In the genomic region with DNA sequence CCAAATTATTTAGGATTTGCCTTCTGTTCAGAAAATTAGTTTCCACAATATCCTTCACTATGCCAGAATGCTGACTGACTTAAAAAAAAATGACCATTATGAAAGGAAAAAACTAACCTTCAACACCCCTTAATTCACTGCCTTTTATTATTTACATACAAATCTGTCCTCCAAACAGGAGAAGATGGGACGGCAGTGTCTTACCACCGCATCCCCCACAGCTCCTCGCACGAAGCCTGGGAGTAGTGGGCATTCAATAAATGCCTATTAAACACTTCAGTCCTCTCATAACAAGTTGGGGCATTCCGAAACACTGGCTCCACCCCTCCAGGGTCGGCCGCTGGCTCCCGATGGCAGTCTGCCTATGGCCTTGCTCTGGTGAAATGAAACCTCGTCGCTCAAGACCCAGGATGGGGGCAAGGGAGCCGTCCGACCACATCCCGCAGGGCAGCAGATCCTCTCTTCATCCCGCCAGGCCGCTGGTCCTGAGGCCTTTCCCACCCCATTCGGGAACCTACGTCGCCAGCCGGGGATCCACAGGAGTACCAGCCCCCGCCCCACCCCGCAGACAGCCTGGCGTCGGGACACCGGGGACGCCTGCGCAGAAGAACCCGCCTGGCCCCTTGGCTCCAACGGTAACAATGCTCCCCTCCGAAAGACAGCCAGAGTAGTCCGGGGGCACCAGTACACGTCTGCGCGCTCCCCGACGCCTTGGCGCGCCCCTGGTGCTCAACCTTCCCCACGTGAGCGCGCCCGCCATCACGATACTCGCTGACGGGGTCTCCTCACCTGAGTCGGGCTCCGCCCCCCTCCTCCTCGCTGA, we compare ENCODE assay signal across 8 cellular contexts. TPM values are rescaled to one million over a fixed set of nuclear protein-coding genes. Genes with fewer than 3 reads are reported as not detected.
A peak's percentile ranks its signal among the peaks of the same experiment; 100 is the strongest.
DNase-seq lines count a peak whose midpoint lies in the region; TF ChIP-seq lines count a peak whose summit lies in the region.

No MANE protein-coding gene starts in this region.

- POLR2A ChIA-PET in HEK293T (lab: Yijun Ruan, JAX): interaction anchor here (0.5 to 2.5 kb wide), 7 partner anchors 8 to 320 kb away, joined by 3 to 27 read pairs (median 3); partner anchors contain the start of genes EXOSC3, GRHPR and POLR1E

- H3K9ac ChIP-seq in colonic mucosa (ENCODE audit: low read depth in 2 of 2, low read length in 2 of 2): peak overlapping the region; percentile 96
- H3K9ac ChIP-seq in liver (ENCODE audit: low read depth in 1 of 2, low read length in 2 of 2): peak overlapping the region; percentile 89 to 93

- H3K4me3 ChIP-seq in WI38 (ENCODE audit: low read depth, low read length) (peak overlapping the region; percentile 91), colonic mucosa (peak overlapping the region; percentile 93), liver (ENCODE audit: low read depth in 1 of 3, low read length in 3 of 3) (peak overlapping the region; percentile 64 to 97 (median 92))

- DNase-seq in NCI-H1436 (lab: John Stamatoyannopoulos, UW): peak; percentile 93
- no peak for DNase-seq in NCI-H1436 treated with DMSO at 0.1 percent for 48 hours (lab: John Stamatoyannopoulos, UW)
- DNase-seq in HEK293T (ENCODE audit: extremely low spot score): peak; percentile 53
- peak; percentile 52 for DNase-seq in MV-4-11 (lab: John Stamatoyannopoulos, UW)
- DNase-seq in colonic mucosa: peak; percentile 80
- DNase-seq in stimulated activated CD4-positive, alpha-beta T cell treated with anti-CD3 and anti-CD28 coated beads, Interleukin-4, amount 100 ng/mL, for 1 hour: peak; percentile 83

- H3K27ac ChIP-seq in colonic mucosa (peak overlapping the region; percentile 96), liver (ENCODE audit: low read depth in 1 of 2, low read length in 2 of 2) (peak overlapping the region; percentile 87 to 97)

- intact Hi-C loops in colonic mucosa (cut with DNase I): no loop called here

- H3K9me3 ChIP-seq in colonic mucosa (no peaks in the 10 kb centered on the region), liver (ENCODE audit: control insufficient read depth in 4 of 4, low read length in 3 of 4) (no peaks in the 10 kb centered on the region)

- H3K27me3 ChIP-seq in colonic mucosa (no peaks in the 10 kb centered on the region), liver (ENCODE audit: control insufficient read depth in 4 of 4, insufficient read depth in 4 of 4, low read length in 3 of 4) (no peaks in the 10 kb centered on the region)

- H3K4me1 ChIP-seq in colonic mucosa: peaks cover 7% of the 10 kb centered on the region
- H3K4me1 ChIP-seq in liver (ENCODE audit: control insufficient read depth in 4 of 4, insufficient read depth in 4 of 4, low read length in 3 of 4): peaks cover 17 to 36% (median 23%) of the 10 kb centered on the region in 4 donors

- CTCF ChIA-PET in HEK293T (lab: Yijun Ruan, JAX): no interaction called here

- TF ChIP-seq CTCF in WI38 (IDR thresholded peaks at IDR 0.05; ENCODE audit: low read depth, low read length) (no peak), colonic mucosa (IDR thresholded peaks at IDR 0.05) (no peak), liver (IDR thresholded peaks at IDR 0.05; ENCODE audit: low read depth, low read length, missing input control) (no peak)

- H3K36me3 ChIP-seq in colonic mucosa (no peaks in the 10 kb centered on the region), liver (ENCODE audit: control insufficient read depth in 4 of 4, insufficient read depth in 3 of 4, low read depth in 1 of 4, low read length in 3 of 4) (no peaks in the 10 kb centered on the region)

- no peak for TF ChIP-seq RAD21 in liver (IDR thresholded peaks at IDR 0.05)

- WGBS in liver: under 1% methylated on average over 47 of the region's 47 CpGs

TF ChIP-seq in HEK293T, 16 proteins besides CTCF, POLR2A, EP300 and RAD21:
- TF ChIP-seq FOXM1 (IDR thresholded peaks at IDR 0.05; ENCODE audit: borderline replicate concordance): no peak
- peak; percentile 40; the same call in 1 of the 2 replicates for TF ChIP-seq L3MBTL2 (conservative IDR thresholded peaks at IDR 0.05)
TF ChIP-seq in HEK293T: peak in this region for 1.

TF ChIP-seq in liver, 16 proteins besides CTCF, POLR2A, EP300 and RAD21:
- TF ChIP-seq JUND (IDR thresholded peaks at IDR 0.05) (no peak), HNF4A (conservative IDR thresholded peaks at IDR 0.05) (no peak), YY1 (IDR thresholded peaks at IDR 0.05) (no peak), SP1 (IDR thresholded peaks at IDR 0.05) (no peak), HNF4G (IDR thresholded peaks at IDR 0.05) (no peak), FOXA1 (IDR thresholded peaks at IDR 0.05) (no peak), GABPA (IDR thresholded peaks at IDR 0.05 in 1 of 2, conservative IDR thresholded peaks at IDR 0.05 in 1 of 2) (no peak), EGR1 (IDR thresholded peaks at IDR 0.05; ENCODE audit: low read depth in 2 of 2) (no peak), TAF1 (conservative IDR thresholded peaks at IDR 0.05) (peak; percentile 40), RXRA (IDR thresholded peaks at IDR 0.05) (peak in 1 of 2 donors; percentile 23), FOXA2 (IDR thresholded peaks at IDR 0.05) (no peak), NR2F2 (IDR thresholded peaks at IDR 0.05) (no peak)
- TF ChIP-seq, protein P1, sequence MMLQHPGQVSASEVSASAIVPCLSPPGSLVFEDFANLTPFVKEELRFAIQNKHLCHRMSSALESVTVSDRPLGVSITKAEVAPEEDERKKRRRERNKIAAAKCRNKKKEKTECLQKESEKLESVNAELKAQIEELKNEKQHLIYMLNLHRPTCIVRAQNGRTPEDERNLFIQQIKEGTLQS (IDR thresholded peaks at IDR 0.05): no peak
- TF ChIP-seq, protein P2, sequence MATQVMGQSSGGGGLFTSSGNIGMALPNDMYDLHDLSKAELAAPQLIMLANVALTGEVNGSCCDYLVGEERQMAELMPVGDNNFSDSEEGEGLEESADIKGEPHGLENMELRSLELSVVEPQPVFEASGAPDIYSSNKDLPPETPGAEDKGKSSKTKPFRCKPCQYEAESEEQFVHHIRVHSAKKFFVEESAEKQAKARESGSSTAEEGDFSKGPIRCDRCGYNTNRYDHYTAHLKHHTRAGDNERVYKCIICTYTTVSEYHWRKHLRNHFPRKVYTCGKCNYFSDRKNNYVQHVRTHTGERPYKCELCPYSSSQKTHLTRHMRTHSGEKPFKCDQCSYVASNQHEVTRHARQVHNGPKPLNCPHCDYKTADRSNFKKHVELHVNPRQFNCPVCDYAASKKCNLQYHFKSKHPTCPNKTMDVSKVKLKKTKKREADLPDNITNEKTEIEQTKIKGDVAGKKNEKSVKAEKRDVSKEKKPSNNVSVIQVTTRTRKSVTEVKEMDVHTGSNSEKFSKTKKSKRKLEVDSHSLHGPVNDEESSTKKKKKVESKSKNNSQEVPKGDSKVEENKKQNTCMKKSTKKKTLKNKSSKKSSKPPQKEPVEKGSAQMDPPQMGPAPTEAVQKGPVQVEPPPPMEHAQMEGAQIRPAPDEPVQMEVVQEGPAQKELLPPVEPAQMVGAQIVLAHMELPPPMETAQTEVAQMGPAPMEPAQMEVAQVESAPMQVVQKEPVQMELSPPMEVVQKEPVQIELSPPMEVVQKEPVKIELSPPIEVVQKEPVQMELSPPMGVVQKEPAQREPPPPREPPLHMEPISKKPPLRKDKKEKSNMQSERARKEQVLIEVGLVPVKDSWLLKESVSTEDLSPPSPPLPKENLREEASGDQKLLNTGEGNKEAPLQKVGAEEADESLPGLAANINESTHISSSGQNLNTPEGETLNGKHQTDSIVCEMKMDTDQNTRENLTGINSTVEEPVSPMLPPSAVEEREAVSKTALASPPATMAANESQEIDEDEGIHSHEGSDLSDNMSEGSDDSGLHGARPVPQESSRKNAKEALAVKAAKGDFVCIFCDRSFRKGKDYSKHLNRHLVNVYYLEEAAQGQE (IDR thresholded peaks at IDR 0.05): no peak
- TF ChIP-seq, protein P3, sequence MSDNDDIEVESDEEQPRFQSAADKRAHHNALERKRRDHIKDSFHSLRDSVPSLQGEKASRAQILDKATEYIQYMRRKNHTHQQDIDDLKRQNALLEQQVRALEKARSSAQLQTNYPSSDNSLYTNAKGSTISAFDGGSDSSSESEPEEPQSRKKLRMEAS (IDR thresholded peaks at IDR 0.05): no peak
- TF ChIP-seq, protein P4, sequence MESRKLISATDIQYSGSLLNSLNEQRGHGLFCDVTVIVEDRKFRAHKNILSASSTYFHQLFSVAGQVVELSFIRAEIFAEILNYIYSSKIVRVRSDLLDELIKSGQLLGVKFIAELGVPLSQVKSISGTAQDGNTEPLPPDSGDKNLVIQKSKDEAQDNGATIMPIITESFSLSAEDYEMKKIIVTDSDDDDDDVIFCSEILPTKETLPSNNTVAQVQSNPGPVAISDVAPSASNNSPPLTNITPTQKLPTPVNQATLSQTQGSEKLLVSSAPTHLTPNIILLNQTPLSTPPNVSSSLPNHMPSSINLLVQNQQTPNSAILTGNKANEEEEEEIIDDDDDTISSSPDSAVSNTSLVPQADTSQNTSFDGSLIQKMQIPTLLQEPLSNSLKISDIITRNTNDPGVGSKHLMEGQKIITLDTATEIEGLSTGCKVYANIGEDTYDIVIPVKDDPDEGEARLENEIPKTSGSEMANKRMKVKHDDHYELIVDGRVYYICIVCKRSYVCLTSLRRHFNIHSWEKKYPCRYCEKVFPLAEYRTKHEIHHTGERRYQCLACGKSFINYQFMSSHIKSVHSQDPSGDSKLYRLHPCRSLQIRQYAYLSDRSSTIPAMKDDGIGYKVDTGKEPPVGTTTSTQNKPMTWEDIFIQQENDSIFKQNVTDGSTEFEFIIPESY (IDR thresholded peaks at IDR 0.05): no peak

RNA-seq across cellular contexts. Expression of gene ZBTB5, which starts 0.6 kb away (rescaled TPM):
- total RNA-seq in colonic mucosa (1 to 10 TPM; 8.9 to 9.7 TPM), liver (1 to 10 TPM; 9.3 to 9.4 TPM)
- polyA plus RNA-seq in liver: 1 to 10 TPM; 2.4 to 3.6 TPM

RNA-seq across cellular contexts. Expression of gene POLR1E, which starts 21.1 kb away (rescaled TPM):
- 10 to 100 TPM; 10.8 to 19.3 TPM for total RNA-seq in colonic mucosa
- total RNA-seq in liver: 10 to 100 TPM; 15.5 to 25.5 TPM
- polyA plus RNA-seq in liver: 10 to 100 TPM in 1 of 2 donors, 1 to 10 TPM in 1; 4.9 to 13.3 TPM

RNA-seq across cellular contexts. Expression of gene GRHPR, which starts 42.1 kb away (rescaled TPM):
- total RNA-seq in colonic mucosa (10 to 100 TPM; 71.1 to 94.0 TPM), liver (100 to 1,000 TPM; 125 to 524 TPM)
- polyA plus RNA-seq in liver: 100 to 1,000 TPM; 197 to 391 TPM
